In the genomic region with DNA sequence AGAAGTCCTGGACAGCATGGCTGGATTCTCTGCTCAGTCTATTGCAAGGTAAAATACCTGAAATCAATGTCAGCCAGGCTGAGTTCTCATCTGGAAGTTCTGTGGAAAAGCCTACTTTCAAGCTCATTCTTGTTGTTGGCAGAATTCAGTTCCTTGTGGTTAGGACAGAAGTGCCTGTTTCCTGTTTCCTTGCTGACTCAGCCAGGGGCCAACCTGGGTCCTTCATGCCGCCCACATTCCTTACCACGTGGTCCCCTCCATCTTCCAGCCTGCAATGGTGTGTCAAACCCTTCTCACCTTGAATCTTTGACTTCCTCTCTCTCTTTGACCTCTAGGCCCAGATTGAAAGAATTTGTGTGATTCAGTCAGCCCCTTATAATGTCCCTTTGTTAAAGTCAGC, we compare ENCODE assay signal across 19 cellular contexts.
A peak's percentile ranks its signal among the peaks of the same experiment; 100 is the strongest.
DNase-seq lines count a peak whose midpoint lies in the region; ATAC-seq and TF ChIP-seq lines count a peak whose summit lies in the region.
"Had no signal": no experiment of that assay in that cellular context is flagged by ENCODE, and none has a peak within 500 bp of the region (broad histone marks: within the 10 kb centered on the region; RNA-seq: fewer than 3 reads in every experiment).

No MANE protein-coding gene starts in this region.

- H3K9me3 Mint-ChIP-seq in activated naive CD4-positive, alpha-beta T cell treated with anti-CD3 and anti-CD28 coated beads, Interleukin-2, amount 50 U/mL, for 72 hours = peaks cover 5 to 16% of the 10 kb centered on the region in 2 donors
- peaks cover 9 to 12% of the 10 kb centered on the region in 2 donors for H3K9me3 Mint-ChIP-seq in stimulated activated naive CD8-positive, alpha-beta T cell treated with anti-CD3 and anti-CD28 coated beads, Interleukin-15, amount 100 ng/mL, for 72 hours
- H3K9me3 Mint-ChIP-seq: dendritic cell treated with granulocyte-macrophage colony-stimulating factor and Interleukin-4, amounts not matched to agents 40 ng/mL and 50 ng/mL, for 4 days; immature natural killer cell had no signal

- TF ChIP-seq POLR2A in NB4 (IDR thresholded peaks at IDR 0.05; ENCODE audit: extremely low read depth, insufficient read length) = no peak

- H3K27ac Mint-ChIP-seq in activated naive CD4-positive, alpha-beta T cell treated with anti-CD3 and anti-CD28 coated beads, Interleukin-2, amount 50 U/mL, for 72 hours = peak overlapping the region; percentile 45 to 75
- H3K27ac Mint-ChIP-seq in stimulated activated naive CD8-positive, alpha-beta T cell treated with anti-CD3 and anti-CD28 coated beads, Interleukin-15, amount 100 ng/mL, for 72 hours = peak overlapping the region; percentile 33 to 86
- no peak overlapping the region for H3K27ac Mint-ChIP-seq in T-helper 17 cell
- H3K27ac Mint-ChIP-seq: dendritic cell treated with granulocyte-macrophage colony-stimulating factor and Interleukin-4, amounts not matched to agents 40 ng/mL and 50 ng/mL, for 4 days; immature natural killer cell; type B pancreatic cell had no signal

- H3K36me3 Mint-ChIP-seq in activated naive CD4-positive, alpha-beta T cell treated with anti-CD3 and anti-CD28 coated beads, Interleukin-2, amount 50 U/mL, for 72 hours = peaks cover 0 to 27% of the 10 kb centered on the region in 2 donors
- H3K36me3 Mint-ChIP-seq in T-helper 17 cell (ENCODE audit: low read depth) = no peaks in the 10 kb centered on the region
- H3K36me3 Mint-ChIP-seq: immature natural killer cell, type B pancreatic cell had no signal

- no peak overlapping the region for H3K4me3 Mint-ChIP-seq in stimulated activated naive CD8-positive, alpha-beta T cell treated with anti-CD3 and anti-CD28 coated beads, Interleukin-15, amount 100 ng/mL, for 72 hours
- H3K4me3 Mint-ChIP-seq in T-helper 17 cell = no peak overlapping the region
- H3K4me3 Mint-ChIP-seq: dendritic cell treated with granulocyte-macrophage colony-stimulating factor and Interleukin-4, amounts not matched to agents 40 ng/mL and 50 ng/mL, for 4 days; immature natural killer cell; type B pancreatic cell had no signal

- peak; percentile 38 to 75 for ATAC-seq in activated naive CD4-positive, alpha-beta T cell treated with anti-CD3 and anti-CD28 coated beads, Interleukin-2, amount 50 U/mL, for 72 hours
- no peak for ATAC-seq in stimulated activated naive CD8-positive, alpha-beta T cell treated with anti-CD3 and anti-CD28 coated beads, Interleukin-15, amount 100 ng/mL, for 72 hours
- no peak for ATAC-seq in T-helper 17 cell
- ATAC-seq: GM12878, mucosa of descending colon had no signal

- H3K9me3 ChIP-seq in T-helper 17 cell (ENCODE audit: control insufficient read depth, low read length, poor library complexity, severe bottlenecking) = peaks cover 5% of the 10 kb centered on the region
- H3K9me3 ChIP-seq: mucosa of descending colon, ovary had no signal

- peaks cover 17% of the 10 kb centered on the region for H3K4me1 Mint-ChIP-seq in stimulated activated naive CD8-positive, alpha-beta T cell treated with anti-CD3 and anti-CD28 coated beads, Interleukin-15, amount 100 ng/mL, for 72 hours
- H3K4me1 Mint-ChIP-seq in T-helper 17 cell = no peaks in the 10 kb centered on the region
- H3K4me1 Mint-ChIP-seq: immature natural killer cell had no signal

- H3K4me3 ChIP-seq in NB4 (ENCODE audit: low read depth, low read length) (no peak overlapping the region), epithelial cell of esophagus (ENCODE audit: low read length) (no peak overlapping the region)
- H3K4me3 ChIP-seq: GM12878, mucosa of descending colon, ovary, spleen had no signal

- no peak for TF ChIP-seq CTCF in NB4 (IDR thresholded peaks at IDR 0.05; ENCODE audit: low read depth, low read length)
- TF ChIP-seq CTCF in epithelial cell of esophagus (IDR thresholded peaks at IDR 0.05; ENCODE audit: insufficient read depth, low read depth, low read length, missing control alignments) = no peak

- H3K27me3 Mint-ChIP-seq in stimulated activated naive CD8-positive, alpha-beta T cell treated with anti-CD3 and anti-CD28 coated beads, Interleukin-15, amount 100 ng/mL, for 72 hours = peaks cover 29% of the 10 kb centered on the region
- peaks cover 24% of the 10 kb centered on the region for H3K27me3 Mint-ChIP-seq in T-helper 17 cell
- H3K27me3 Mint-ChIP-seq: dendritic cell treated with granulocyte-macrophage colony-stimulating factor and Interleukin-4, amounts not matched to agents 40 ng/mL and 50 ng/mL, for 4 days had no signal

- no peak for DNase-seq in activated naive CD4-positive, alpha-beta T cell treated with anti-CD3 and anti-CD28 coated beads, Interleukin-2, amount 50 U/mL, for 72 hours (ENCODE audit: low spot score in 2 of 2)
- DNase-seq in activated naive CD4-positive, alpha-beta T cell treated with Interleukin-2 at 50 U/mL for 16 hours = no peak
- DNase-seq in NB4 (ENCODE audit: low read depth) = peak; percentile 40
- peak; percentile 80 for DNase-seq in epithelial cell of esophagus (ENCODE audit: low read depth)
- DNase-seq in stimulated activated naive CD8-positive, alpha-beta T cell treated with anti-CD3 and anti-CD28 coated beads, Interleukin-15, amount 100 ng/mL, for 72 hours = no peak
- no peak for DNase-seq in T-helper 17 cell
- no peak for DNase-seq in hypothalamus (lab: John Stamatoyannopoulos, UW)
- no peak for DNase-seq in stimulated activated naive CD4-positive, alpha-beta T cell treated with Interleukin-2 at 50 U/mL for 16 hours (lab: John Stamatoyannopoulos, UW)
- DNase-seq: anterior cingulate cortex, DMS79, immature natural killer cell, mucosa of descending colon, NCI-H524 treated with DMSO at 0.1 percent for 48 hours, ovary, Right ventricle myocardium superior, spleen had no signal

Comparison
In these comparisons a context has a peak if more than half of its experiments do, and no peak if none do; other contexts are left out.
1. ATAC-seq: peak in activated naive CD4-positive, alpha-beta T cell treated with anti-CD3 and anti-CD28 coated beads, Interleukin-2, amount 50 U/mL, for 72 hours (2 of 2); none in stimulated activated naive CD8-positive, alpha-beta T cell treated with anti-CD3 and anti-CD28 coated beads, Interleukin-15, amount 100 ng/mL, for 72 hours (single experiment) and T-helper 17 cell (single experiment).
2. DNase-seq: peak in NB4 (single experiment) and epithelial cell of esophagus (single experiment); none in activated naive CD4-positive, alpha-beta T cell treated with anti-CD3 and anti-CD28 coated beads, Interleukin-2, amount 50 U/mL, for 72 hours (0 of 2), activated naive CD4-positive, alpha-beta T cell treated with Interleukin-2 at 50 U/mL for 16 hours (single experiment), stimulated activated naive CD8-positive, alpha-beta T cell treated with anti-CD3 and anti-CD28 coated beads, Interleukin-15, amount 100 ng/mL, for 72 hours (0 of 2), T-helper 17 cell (0 of 3), hypothalamus (0 of 51) and stimulated activated naive CD4-positive, alpha-beta T cell treated with Interleukin-2 at 50 U/mL for 16 hours (single experiment).